8 cellular contexts compared by ENCODE assay signal in genomic region chr1:205122489-205122882, GRCh38. TPM values are rescaled to one million over a fixed set of nuclear protein-coding genes. Genes with fewer than 3 reads are reported as not detected.
DNase-seq lines count a peak whose midpoint lies in the region; ATAC-seq and TF ChIP-seq lines count a peak whose summit lies in the region.

No MANE protein-coding gene starts in this region.

- DNase-seq in AG04450 (ENCODE audit: low read depth, low spot score) (no peak), HFF-Myc (ENCODE audit: extremely low read depth, low read depth) (no peak), activated B cell treated with CpG ODN at 0.5 μM for 24 hours (no peak), right atrium auricular region (ENCODE audit: low spot score) (no peak), UCSD-AML1 (lab: John Stamatoyannopoulos, UW; ENCODE audit: unreplicated experiment) (no peak), NCI-H1930 (lab: John Stamatoyannopoulos, UW) (no peak)
- no peak for DNase-seq in stimulated activated effector memory CD8-positive, alpha-beta T cell treated with anti-CD3 and anti-CD28 coated beads, Interleukin-12 subunit alpha, Interleukin-12 subunit beta, amount 100 ng/mL, for 72 hours (ENCODE audit: low spot score in 2 of 2)

- CTCF ChIA-PET in AG04450 (lab: Charles Lee) (interaction anchor here (0.6 to 4.9 kb wide), 14 partner anchors 10 to 213 kb away, joined by 3 to 39 read pairs (median 4); no protein-coding TSS in a partner anchor), activated B cell treated with CpG ODN at 0.5 μM for 24 hours (lab: Charles Lee) (interaction anchor here (1.2 to 5.5 kb wide), 5 partner anchors 16 to 133 kb away, joined by 5 to 36 read pairs (median 6); partner anchors contain the start of gene TMCC2)

- peaks cover 6% of the 10 kb centered on the region for H3K36me3 ChIP-seq in right atrium auricular region

- H3K4me3 ChIP-seq in AG04450 (ENCODE audit: low read depth, low read length) (peak overlapping the region; percentile 100), HFF-Myc (replicated peaks; ENCODE audit: low read depth, low read length) (peak overlapping the region; percentile 98), right atrium auricular region (peak overlapping the region; percentile 78 to 79)

- intact Hi-C loops in activated B cell treated with CpG ODN at 0.5 μM for 24 hours (cut with micrococcal nuclease), result loop anchor here (2.0 to 10.0 kb wide), 8 partner anchors 105 to 1325 kb away; partner anchors contain the start of genes SNRPE, TMCC2, ZBED6 and ZC3H11A

- peak overlapping the region; percentile 78 for H3K27ac ChIP-seq in AG04450 (ENCODE audit: low read depth, low read length)
- peak overlapping the region; percentile 88 to 89 for H3K27ac ChIP-seq in right atrium auricular region

- no peak for TF ChIP-seq CTCF in AG04450 (IDR thresholded peaks at IDR 0.05; ENCODE audit: low read depth, low read length)
- TF ChIP-seq CTCF in HFF-Myc (IDR thresholded peaks at IDR 0.05; ENCODE audit: low read depth, low read length, missing control alignments), result no peak
- no peak for TF ChIP-seq CTCF in activated B cell treated with CpG ODN at 0.5 μM for 24 hours (IDR thresholded peaks at IDR 0.05)
- TF ChIP-seq CTCF in right atrium auricular region (IDR thresholded peaks at IDR 0.05), result no peak

- H3K9me3 Mint-ChIP-seq in activated B cell treated with CpG ODN at 0.5 μM for 24 hours, result no peaks in the 10 kb centered on the region
- H3K9me3 Mint-ChIP-seq in stimulated activated effector memory CD8-positive, alpha-beta T cell treated with anti-CD3 and anti-CD28 coated beads, Interleukin-12 subunit alpha, Interleukin-12 subunit beta, amount 100 ng/mL, for 72 hours, result no peaks in the 10 kb centered on the region

- H3K27me3 ChIP-seq in AG04450 (ENCODE audit: control insufficient read depth, insufficient read depth, low read length) (no peaks in the 10 kb centered on the region), right atrium auricular region (no peaks in the 10 kb centered on the region)

- peak overlapping the region; percentile 99 for H3K4me3 Mint-ChIP-seq in activated B cell treated with CpG ODN at 0.5 μM for 24 hours
- peak overlapping the region; percentile 100 for H3K4me3 Mint-ChIP-seq in stimulated activated effector memory CD8-positive, alpha-beta T cell treated with anti-CD3 and anti-CD28 coated beads, Interleukin-12 subunit alpha, Interleukin-12 subunit beta, amount 100 ng/mL, for 72 hours

- peaks cover 57% of the 10 kb centered on the region for H3K4me1 Mint-ChIP-seq in activated B cell treated with CpG ODN at 0.5 μM for 24 hours
- peaks cover 45% of the 10 kb centered on the region for H3K4me1 Mint-ChIP-seq in stimulated activated effector memory CD8-positive, alpha-beta T cell treated with anti-CD3 and anti-CD28 coated beads, Interleukin-12 subunit alpha, Interleukin-12 subunit beta, amount 100 ng/mL, for 72 hours

- ATAC-seq in activated B cell treated with CpG ODN at 0.5 μM for 24 hours (ENCODE audit: low read depth) (no peak), GM21360 (IDR thresholded peaks at IDR 0.05; ENCODE audit: unreplicated experiment) (no peak)
- ATAC-seq in stimulated activated effector memory CD8-positive, alpha-beta T cell treated with anti-CD3 and anti-CD28 coated beads, Interleukin-12 subunit alpha, Interleukin-12 subunit beta, amount 100 ng/mL, for 72 hours, result no peak

- H3K9me3 ChIP-seq in AG04450 (ENCODE audit: control insufficient read depth, insufficient read depth, low read length) (no peaks in the 10 kb centered on the region; the same call in 1 of the 2 replicates), right atrium auricular region (no peaks in the 10 kb centered on the region)

- H3K36me3 Mint-ChIP-seq in activated B cell treated with CpG ODN at 0.5 μM for 24 hours (ENCODE audit: low read depth), result peaks cover 26% of the 10 kb centered on the region
- peaks cover 33% of the 10 kb centered on the region for H3K36me3 Mint-ChIP-seq in stimulated activated effector memory CD8-positive, alpha-beta T cell treated with anti-CD3 and anti-CD28 coated beads, Interleukin-12 subunit alpha, Interleukin-12 subunit beta, amount 100 ng/mL, for 72 hours

- H3K27me3 Mint-ChIP-seq in activated B cell treated with CpG ODN at 0.5 μM for 24 hours, result no peaks in the 10 kb centered on the region

- peaks cover 0 to 31% of the 10 kb centered on the region in 2 donors for H3K4me1 ChIP-seq in right atrium auricular region

- H3K27ac Mint-ChIP-seq in activated B cell treated with CpG ODN at 0.5 μM for 24 hours, result peak overlapping the region; percentile 100
- peak overlapping the region; percentile 100 for H3K27ac Mint-ChIP-seq in stimulated activated effector memory CD8-positive, alpha-beta T cell treated with anti-CD3 and anti-CD28 coated beads, Interleukin-12 subunit alpha, Interleukin-12 subunit beta, amount 100 ng/mL, for 72 hours

- POLR2A ChIA-PET in AG04450 (lab: Yijun Ruan, JAX), result interaction anchor here (1.7 kb wide), 1 partner anchor 134 kb away, joined by 11 read pairs; no protein-coding TSS in a partner anchor
- POLR2A ChIA-PET in activated B cell treated with CpG ODN at 0.5 μM for 24 hours (lab: Charles Lee), result interaction anchor here (1.3 to 2.3 kb wide), 3 partner anchors 11 to 19 kb away, joined by 4 to 11 read pairs (median 8); no protein-coding TSS in a partner anchor

RNA-seq across cellular contexts. Expression of gene RBBP5, which starts 0.7 kb away (rescaled TPM):
- polyA plus RNA-seq in AG04450 (2011; rRNA removed), result 12.0 and 16.0 TPM in 2 replicates
- polyA minus RNA-seq in AG04450 (2011; rRNA and poly(A)+ RNA removed), result 14.0 and 22.2 TPM in 2 replicates
- total RNA-seq in activated B cell treated with CpG ODN at 0.5 μM for 24 hours (16.3 and 19.7 TPM in 2 replicates), right atrium auricular region (10 to 100 TPM; 10.3 to 12.4 TPM)

RNA-seq across cellular contexts. Expression of gene TMEM81, which starts 38.2 kb away (rescaled TPM):
- polyA plus RNA-seq in AG04450 (2011; rRNA removed), result 2.3 and 2.7 TPM in 2 replicates
- 4.2 and 6.1 TPM in 2 replicates for polyA minus RNA-seq in AG04450 (2011; rRNA and poly(A)+ RNA removed)
- 3.3 and 3.5 TPM in 2 replicates for total RNA-seq in activated B cell treated with CpG ODN at 0.5 μM for 24 hours
- total RNA-seq in right atrium auricular region, result 1 to 10 TPM; 2.4 to 2.9 TPM
